Comparison of ENCODE assay signal across 14 cellular contexts in the genomic region with DNA sequence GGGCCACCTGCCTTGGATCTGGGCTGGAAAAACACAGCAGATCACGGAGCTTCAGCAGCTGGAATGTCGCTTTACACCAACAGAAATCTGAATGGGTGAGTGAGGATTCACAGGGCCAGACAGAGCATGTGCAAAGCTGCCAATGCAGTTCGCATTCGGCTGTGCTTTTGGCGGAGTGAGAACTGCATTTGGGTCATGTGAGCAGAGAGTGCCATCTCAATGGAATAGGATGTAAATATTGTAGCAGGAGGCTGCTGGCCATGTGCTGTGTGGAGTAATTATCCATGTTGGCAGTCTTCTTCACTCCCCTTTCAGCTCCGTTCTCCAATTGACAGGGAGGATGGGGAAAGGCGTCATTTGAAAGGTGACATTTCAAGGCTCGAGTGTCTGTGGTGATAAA. TPM values are rescaled to one million over a fixed set of nuclear protein-coding genes. Genes with fewer than 3 reads are reported as not detected.
DNase-seq lines count a peak whose midpoint lies in the region; ATAC-seq and TF ChIP-seq lines count a peak whose summit lies in the region.
"Had no signal": no experiment of that assay in that cellular context is flagged by ENCODE, and none has a peak within 500 bp of the region (broad histone marks: within the 10 kb centered on the region; RNA-seq: fewer than 3 reads in every experiment).

Gene ANKRD55, minus strand, starts transcription at position 101 of the 400 bp plus-strand sequence. CDS start 417 bp downstream, outside the sequence.

- H3K36me3 Mint-ChIP-seq in osteocyte (ENCODE audit: unreplicated experiment), result no peaks in the 10 kb centered on the region

- TF ChIP-seq CTCF in GM10266 (IDR thresholded peaks at IDR 0.05; ENCODE audit: control insufficient read depth, insufficient read depth, low read depth, missing control alignments), result no peak
- TF ChIP-seq CTCF in osteocyte (IDR thresholded peaks at IDR 0.05), result no peak

- DNase-seq in EH (ENCODE audit: low read depth) (peak; percentile 18), NCI-H2029 treated with DMSO at 0.1 percent for 48 hours (lab: John Stamatoyannopoulos, UW) (peak; percentile 34), amniotic epithelial cell (ENCODE audit: low read depth) (peak; percentile 7), middle frontal gyrus (ENCODE audit: extremely low spot score, low spot score) (peak; percentile 26), GM10266 (ENCODE audit: extremely low spot score) (no peak), osteocyte (ENCODE audit: extremely low spot score, unreplicated experiment) (no peak)
- DNase-seq in effector CD8-positive, alpha-beta T cell (lab: John Stamatoyannopoulos, UW), result no peak
- DNase-seq: activated CD4-positive, alpha-beta T cell treated with anti-CD3 and anti-CD28 coated beads for 4 hours; brain microvascular endothelial cell; GDM1 had no signal

- no peaks in the 10 kb centered on the region for H3K4me1 Mint-ChIP-seq in osteocyte (ENCODE audit: unreplicated experiment)

- no peaks in the 10 kb centered on the region for H3K9me3 Mint-ChIP-seq in osteocyte (ENCODE audit: unreplicated experiment)
- H3K9me3 Mint-ChIP-seq: activated T-helper 2 cell treated with anti-CD3 and anti-CD28 coated beads, Interferon-gamma antibody, Interleukin-2, Interleukin-4, amounts not matched to agents 10 μg/mL and 5 μg/mL and 100 μg/mL, durations not matched to agents 14 hours and 24 hours and 36 hours had no signal

- no peak within 1 kb of the TSS for H3K27ac Mint-ChIP-seq in osteocyte (ENCODE audit: unreplicated experiment)
- H3K27ac Mint-ChIP-seq: activated T-helper 2 cell treated with anti-CD3 and anti-CD28 coated beads, Interferon-gamma antibody, Interleukin-2, Interleukin-4, amounts not matched to agents 10 μg/mL and 5 μg/mL and 100 μg/mL, durations not matched to agents 14 hours and 24 hours and 36 hours had no signal

- H3K4me3 Mint-ChIP-seq in osteocyte (ENCODE audit: unreplicated experiment), result no peak within 1 kb of the TSS

- no peak for ATAC-seq in activated CD4-positive, CD25-positive, alpha-beta regulatory T cell treated with anti-CD3 and anti-CD28 coated beads, Interleukin-2, amount 50 U/mL, for 24 hours

- H3K27me3 Mint-ChIP-seq in osteocyte (ENCODE audit: unreplicated experiment), result peaks cover 28% of the 10 kb centered on the region

RNA-seq across cellular contexts. Expression of gene ANKRD55, which starts in this region (rescaled TPM):
- total RNA-seq in osteocyte, result not detected in 2 replicates
- total RNA-seq: MCF 10A, OCI-LY7 had no signal

Comparison
In these comparisons a context has a peak if more than half of its experiments do, and no peak if none do; other contexts are left out.
1. DNase-seq: peak in EH (single experiment), NCI-H2029 treated with DMSO at 0.1 percent for 48 hours (single experiment), amniotic epithelial cell (single experiment) and middle frontal gyrus (single experiment); none in GM10266 (single experiment), effector CD8-positive, alpha-beta T cell (single experiment) and osteocyte (single experiment).